Comparison of ENCODE assay signal across 8 cellular contexts in the genomic region with DNA sequence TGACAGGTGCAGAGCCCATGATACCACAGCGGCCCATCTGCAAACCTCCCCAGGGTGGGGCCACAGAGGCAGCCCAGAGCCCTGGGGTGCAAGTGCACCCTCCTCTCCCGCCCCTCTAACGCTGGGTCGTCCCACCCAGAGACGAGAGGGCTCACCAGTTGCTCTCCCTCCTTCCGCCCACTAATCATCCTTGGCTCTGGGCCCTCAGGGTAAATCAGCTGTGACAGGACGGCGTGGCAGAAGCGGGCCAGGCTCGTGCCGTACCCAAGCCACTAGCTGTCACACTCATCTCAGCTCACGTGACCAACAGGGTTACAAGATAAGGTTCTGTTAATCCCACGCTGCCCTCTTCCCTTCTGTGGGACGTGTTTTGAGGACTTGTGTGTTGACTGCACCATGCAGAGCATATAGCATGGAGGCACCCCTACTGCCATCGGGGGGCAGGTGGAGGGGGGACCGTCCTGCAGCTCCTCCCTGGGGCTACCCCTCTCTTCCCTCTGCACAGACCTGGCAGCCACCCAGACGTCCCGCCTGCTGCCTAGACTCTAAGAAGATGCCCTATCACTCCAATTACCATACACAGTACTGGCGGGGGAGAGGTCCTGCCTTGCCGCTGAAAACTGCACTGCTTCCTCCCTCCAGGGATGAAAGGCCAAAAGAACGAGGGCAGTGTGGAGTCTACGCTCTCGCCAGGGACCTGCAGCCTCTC. TPM values are rescaled to one million over a fixed set of nuclear protein-coding genes. Genes with fewer than 3 reads are reported as not detected.
DNase-seq lines count a peak whose midpoint lies in the region; TF ChIP-seq lines count a peak whose summit lies in the region.

No MANE protein-coding gene starts in this region.

- H4K20me1 ChIP-seq in GM23248 (ENCODE audit: insufficient read depth): no peaks in the 10 kb centered on the region; the same call in 1 of the 2 replicates

- H3K27ac ChIP-seq in GM23248: no peak overlapping the region

- peak overlapping the region; percentile 77 for H3K4me3 ChIP-seq in GM23248

- peaks cover 9% of the 10 kb centered on the region for H3K36me3 Mint-ChIP-seq in dendritic cell treated with granulocyte-macrophage colony-stimulating factor and Interleukin-4, amounts not matched to agents 40 ng/mL and 50 ng/mL, for 4 days (ENCODE audit: low read depth)
- peaks cover 5% of the 10 kb centered on the region for H3K36me3 Mint-ChIP-seq in mesothelial cell of epicardium

- no peaks in the 10 kb centered on the region for H3K27me3 ChIP-seq in GM23248 (replicated peaks; ENCODE audit: insufficient read depth)

- H3K4me3 Mint-ChIP-seq in dendritic cell treated with granulocyte-macrophage colony-stimulating factor and Interleukin-4, amounts not matched to agents 40 ng/mL and 50 ng/mL, for 4 days: peak overlapping the region; percentile 88
- H3K4me3 Mint-ChIP-seq in mesothelial cell of epicardium: peak overlapping the region; percentile 80

- peaks cover 3% of the 10 kb centered on the region for H3K27me3 Mint-ChIP-seq in dendritic cell treated with granulocyte-macrophage colony-stimulating factor and Interleukin-4, amounts not matched to agents 40 ng/mL and 50 ng/mL, for 4 days
- H3K27me3 Mint-ChIP-seq in mesothelial cell of epicardium (ENCODE audit: low read depth): peaks cover 32% of the 10 kb centered on the region

- H3K79me2 ChIP-seq in GM23248 (ENCODE audit: insufficient read depth): peaks cover 46% of the 10 kb centered on the region

- H3K9me3 ChIP-seq in GM23248 (ENCODE audit: low read depth): no peaks in the 10 kb centered on the region

- H3K27ac Mint-ChIP-seq in dendritic cell treated with granulocyte-macrophage colony-stimulating factor and Interleukin-4, amounts not matched to agents 40 ng/mL and 50 ng/mL, for 4 days: peak overlapping the region; percentile 96
- H3K27ac Mint-ChIP-seq in mesothelial cell of epicardium: peak overlapping the region; percentile 56

- H3K9me2 ChIP-seq in GM23248 (ENCODE audit: insufficient read depth): no peaks in the 10 kb centered on the region

- peaks cover 20% of the 10 kb centered on the region; the same call in 1 of the 2 replicates for H3F3A ChIP-seq in GM23248 (ENCODE audit: insufficient read depth)

- no peaks in the 10 kb centered on the region for H3K9me3 Mint-ChIP-seq in dendritic cell treated with granulocyte-macrophage colony-stimulating factor and Interleukin-4, amounts not matched to agents 40 ng/mL and 50 ng/mL, for 4 days
- no peaks in the 10 kb centered on the region for H3K9me3 Mint-ChIP-seq in mesothelial cell of epicardium

- in situ Hi-C loops in GM23248 (cut with MboI): no loop called here

- H3K4me1 ChIP-seq in GM23248 (ENCODE audit: insufficient read depth): no peaks in the 10 kb centered on the region

- no peak overlapping the region for H3K9ac ChIP-seq in GM23248

- H3K4me1 Mint-ChIP-seq in dendritic cell treated with granulocyte-macrophage colony-stimulating factor and Interleukin-4, amounts not matched to agents 40 ng/mL and 50 ng/mL, for 4 days (ENCODE audit: low read depth): peaks cover 73% of the 10 kb centered on the region
- peaks cover 32% of the 10 kb centered on the region for H3K4me1 Mint-ChIP-seq in mesothelial cell of epicardium

- intact Hi-C loops in dendritic cell treated with granulocyte-macrophage colony-stimulating factor and Interleukin-4, amounts not matched to agents 40 ng/mL and 50 ng/mL, for 4 days (cut with micrococcal nuclease): loop anchor here (1.0 kb wide), 1 partner anchor 13 kb away; no protein-coding TSS in a partner anchor

- 34 to 37% methylated on average over 23 of the region's 23 CpGs for WGBS in GM23248 (ENCODE audit: low coverage in 1 of 2, low lambda C conversion rate in 2 of 2, missing lambda C conversion rate in 2 of 2), 2 experiments

- TF ChIP-seq CTCF in mesothelial cell of epicardium (IDR thresholded peaks at IDR 0.05; ENCODE audit: unreplicated experiment): no peak

- no peaks in the 10 kb centered on the region for H3K36me3 ChIP-seq in GM23248 (ENCODE audit: low read depth)

- peak overlapping the region; percentile 89 for H3K4me2 ChIP-seq in GM23248 (ENCODE audit: unreplicated experiment)

- H2AFZ ChIP-seq in GM23248: peak overlapping the region; percentile 30; the same call in 1 of the 2 replicates

- DNase-seq in DMS79 (lab: John Stamatoyannopoulos, UW) (peak; percentile 55), GM23248 (peak; percentile 29), NCI-H2029 (lab: John Stamatoyannopoulos, UW) (peak; percentile 70), mesothelial cell of epicardium (ENCODE audit: low spot score in 2 of 2, unreplicated experiment in 2 of 2) (no peak), SKM-1 (lab: John Stamatoyannopoulos, UW; ENCODE audit: unreplicated experiment) (no peak)
- peak; percentile 55 for DNase-seq in activated CD4-positive, alpha-beta T cell treated with anti-CD3 and anti-CD28 coated beads for 1 hour
- peak; percentile 51 for DNase-seq in stimulated activated naive CD4-positive, alpha-beta T cell treated with Interleukin-2 at 50 U/mL for 16 hours (lab: John Stamatoyannopoulos, UW)

RNA-seq across cellular contexts. Expression of a gene that starts 0.5 kb away (rescaled TPM):
- total RNA-seq in GM23248 (2014; rRNA removed; shearing (Covaris generic)): 8.5 and 12.3 TPM in 2 replicates
- polyA plus RNA-seq in GM23248 (2016; fragmentation: Nextera tagmentation; extraction: Ambion mirVana): 3.2 and 3.4 TPM in 2 replicates
- total RNA-seq in mesothelial cell of epicardium: 45.8 to 49.1 TPM (median 47.6 TPM) in 3 replicates

Comparison
In these comparisons a context has a peak if more than half of its experiments do, and no peak if none do; other contexts are left out.
1. DNase-seq: peak in DMS79 (single experiment), GM23248 (single experiment), NCI-H2029 (single experiment), activated CD4-positive, alpha-beta T cell treated with anti-CD3 and anti-CD28 coated beads for 1 hour (single experiment) and stimulated activated naive CD4-positive, alpha-beta T cell treated with Interleukin-2 at 50 U/mL for 16 hours (single experiment); none in mesothelial cell of epicardium (0 of 2) and SKM-1 (single experiment).